Comparison of ENCODE assay signal across 32 cellular contexts in the genomic region with DNA sequence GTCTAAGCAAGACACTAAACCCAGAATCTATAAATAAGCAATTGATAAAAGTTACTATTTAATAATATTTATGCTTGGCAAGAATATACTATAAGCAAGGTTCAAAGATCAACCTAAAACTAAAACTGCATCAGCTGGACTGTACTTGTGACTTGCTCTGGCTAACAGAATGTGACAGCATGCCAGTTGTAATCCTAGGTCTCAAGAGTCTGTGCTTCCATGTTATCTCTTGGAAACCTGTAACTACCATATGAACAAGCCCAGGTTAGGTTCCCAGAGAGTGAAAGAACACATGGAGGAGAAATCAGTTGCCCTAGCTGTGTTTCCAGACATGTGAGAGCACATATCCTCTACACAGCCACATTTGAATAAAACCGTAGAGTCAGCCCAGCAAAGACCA.
"Had no signal": no experiment of that assay in that cellular context is flagged by ENCODE, and none has a peak within 500 bp of the region (broad histone marks: within the 10 kb centered on the region; RNA-seq: fewer than 3 reads in every experiment).

No MANE protein-coding gene starts in this region.

- DNase-seq: activated B cell treated with CpG ODN at 0.5 μM for 24 hours; activated CD4-positive, alpha-beta memory T cell treated with anti-CD3 and anti-CD28 coated beads for 36 hours; activated CD4-positive, alpha-beta T cell treated with anti-CD3 and anti-CD28 coated beads for 4 hours; activated CD4-positive, alpha-beta T cell treated with anti-CD3 and anti-CD28 coated beads, Interleukin-2, amount 10 ng/mL, durations not matched to agents 24 days and 14 days; activated CD4-positive, alpha-beta T cell treated with anti-CD3 and anti-CD28 coated beads, Interleukin-2, amount 50 U/mL, for 1 hour; activated CD4-positive, alpha-beta T cell treated with anti-CD3 and anti-CD28 coated beads, Interleukin-2, amount 50 U/mL, for 4 hours; activated CD4-positive, CD25-positive, alpha-beta regulatory T cell treated with anti-CD3 and anti-CD28 coated beads, Interleukin-2, amount 50 U/mL, for 72 hours; activated CD8-positive, alpha-beta memory T cell treated with anti-CD3 and anti-CD28 coated beads, Interleukin-2, amount 50 U/mL, for 4 hours; activated CD8-positive, alpha-beta T cell treated with anti-CD3 and anti-CD28 coated beads for 36 hours; activated effector memory CD4-positive, alpha-beta T cell treated with anti-CD3 and anti-CD28 coated beads, Interleukin-2, amount 50 U/mL, for 16 hours; activated gamma-delta T cell treated with Interleukin-2 at 50 U/mL for 16 hours; activated naive CD4-positive, alpha-beta T cell; activated naive CD4-positive, alpha-beta T cell treated with anti-CD3 and anti-CD28 coated beads for 36 hours; activated naive CD4-positive, alpha-beta T cell treated with anti-CD3 and anti-CD28 coated beads, Interleukin-2, amount 50 U/mL, for 16 hours; activated naive CD8-positive, alpha-beta T cell treated with anti-CD3 and anti-CD28 coated beads for 36 hours; activated T-cell treated with anti-CD3 and anti-CD28 coated beads for 4 hours; activated T-cell treated with anti-CD3 and anti-CD28 coated beads, Interleukin-2, amount 50 U/mL, for 1 hour; activated T-cell treated with anti-CD3 and anti-CD28 coated beads, Interleukin-2, amount 50 U/mL, for 4 hours; activated T-cell treated with anti-CD3 and anti-CD28 coated beads, Interleukin-2, amount 50 U/mL, for 72 hours; adrenal gland; amniotic stem cell; aorta; body of pancreas; brain microvascular endothelial cell; central memory CD4-positive, alpha-beta T cell; T-helper 1 cell; T-helper 2 cell; T-helper 9 cell had no signal

- H3K9me3 ChIP-seq: adrenal gland, body of pancreas, breast epithelium had no signal

- H3K36me3 ChIP-seq: adrenal gland, brain microvascular endothelial cell, breast epithelium had no signal

- H3K27ac ChIP-seq: adrenal gland, body of pancreas, brain microvascular endothelial cell, breast epithelium, VCaP had no signal

- H3K27me3 ChIP-seq: adrenal gland, body of pancreas, brain microvascular endothelial cell, breast epithelium had no signal

- ATAC-seq: activated CD8-positive, alpha-beta T cell treated with anti-CD3 and anti-CD28 coated beads for 36 hours; activated naive CD4-positive, alpha-beta T cell treated with anti-CD3 and anti-CD28 coated beads, Interleukin-2, amount 50 U/mL, for 72 hours; activated T-cell treated with anti-CD3 and anti-CD28 coated beads, Interleukin-2, amount 50 U/mL, for 4 hours; activated T-cell treated with anti-CD3 and anti-CD28 coated beads, Interleukin-2, amount 50 U/mL, for 72 hours; activated T-helper 17 cell treated with anti-CD3 and anti-CD28 coated beads, Interleukin-2, amount 50 U/mL, for 72 hours; body of pancreas had no signal

- H3K4me1 ChIP-seq: adrenal gland, body of pancreas, breast epithelium had no signal

- H3K4me3 ChIP-seq: adrenal gland, body of pancreas, breast epithelium had no signal
